ENCODE assay signal across 9 cellular contexts in genomic region chrX:132614297-132614696, GRCh38.
DNase-seq lines count a peak whose midpoint lies in the region; ATAC-seq and TF ChIP-seq lines count a peak whose summit lies in the region.
"Had no signal": no experiment of that assay in that cellular context is flagged by ENCODE, and none has a peak within 500 bp of the region (broad histone marks: within the 10 kb centered on the region; RNA-seq: fewer than 3 reads in every experiment).

No MANE protein-coding gene starts in this region.

- ATAC-seq in GM18858 (IDR thresholded peaks at IDR 0.05; ENCODE audit: unreplicated experiment): no peak

- no peak overlapping the region for H3K4me3 ChIP-seq in fibroblast of pulmonary artery (replicated peaks; ENCODE audit: low read depth, low read length)
- H3K4me3 ChIP-seq: SK-N-MC had no signal

- TF ChIP-seq CTCF in AG09319 (IDR thresholded peaks at IDR 0.05; ENCODE audit: low read depth, low read length) (peak; percentile 38), GM12872 (IDR thresholded peaks at IDR 0.05; ENCODE audit: insufficient read depth, low read depth, low read length) (peak; percentile 41), fibroblast of pulmonary artery (IDR thresholded peaks at IDR 0.05; ENCODE audit: low read length, missing control alignments) (peak; percentile 26)

- DNase-seq in AG09319 (ENCODE audit: extremely low read depth, low read depth): no peak
- DNase-seq in NCI-H69 (lab: John Stamatoyannopoulos, UW): peak; percentile 0
- DNase-seq in fibroblast of pulmonary artery (ENCODE audit: low read depth): peak; percentile 4
- DNase-seq in SHP77 treated with DMSO at 0.1 percent for 48 hours (lab: John Stamatoyannopoulos, UW): no peak
- DNase-seq in stimulated activated CD4-positive, alpha-beta T cell treated with anti-CD3 and anti-CD28 coated beads, Interleukin-4, amount 100 ng/mL, for 24 hours: no peak
- DNase-seq in HPDE6-E6E7 (ENCODE audit: extremely low spot score): no peak

Comparison
In these comparisons a context has a peak if more than half of its experiments do, and no peak if none do; other contexts are left out.
1. DNase-seq: peak in NCI-H69 (single experiment) and fibroblast of pulmonary artery (single experiment); none in AG09319 (single experiment), SHP77 treated with DMSO at 0.1 percent for 48 hours (single experiment), stimulated activated CD4-positive, alpha-beta T cell treated with anti-CD3 and anti-CD28 coated beads, Interleukin-4, amount 100 ng/mL, for 24 hours (single experiment) and HPDE6-E6E7 (single experiment).
2. Peak in every context shown above with its lines, with median percentiles within 50 percentile points of each other: CTCF ChIP-seq.